Comparison of ENCODE assay signal across 17 cellular contexts in the genomic region with DNA sequence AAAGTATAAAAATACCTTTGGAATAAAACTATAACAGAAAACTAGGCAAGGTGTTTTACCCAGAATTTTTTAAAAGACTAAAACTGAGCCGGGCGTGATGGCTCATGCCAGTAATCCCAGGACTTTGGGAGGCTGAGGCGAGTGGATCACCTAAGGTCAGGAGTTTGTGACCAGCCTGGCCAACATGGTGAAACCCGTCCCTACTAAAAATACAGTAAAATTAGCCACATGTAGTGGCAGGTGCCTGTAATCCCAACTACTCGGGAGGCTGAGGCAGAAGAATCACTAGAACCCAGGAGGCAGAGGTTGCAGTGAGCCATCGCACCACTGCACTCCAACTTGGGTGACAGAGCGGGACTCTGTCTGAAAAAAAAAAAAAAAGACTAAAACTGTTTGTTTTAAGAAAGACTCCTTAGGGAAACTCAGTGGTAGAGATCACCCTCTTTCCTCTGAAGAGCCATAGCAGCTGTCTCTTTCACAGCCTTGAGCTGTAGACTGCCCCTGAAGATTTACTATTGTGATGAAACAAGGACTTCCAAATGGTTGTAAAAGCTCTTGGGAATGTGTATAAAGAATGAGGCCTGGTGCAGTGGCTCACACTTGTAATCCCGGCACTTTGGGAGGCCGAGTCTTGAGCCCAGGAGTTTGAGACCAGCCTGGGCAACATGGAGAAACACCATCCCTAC. TPM values are rescaled to one million over a fixed set of nuclear protein-coding genes. Genes with fewer than 3 reads are reported as not detected.
"Had no signal": no experiment of that assay in that cellular context is flagged by ENCODE, and none has a peak within 500 bp of the region (broad histone marks: within the 10 kb centered on the region; RNA-seq: fewer than 3 reads in every experiment).

No MANE protein-coding gene starts in this region.

- DNase-seq: activated CD4-positive, alpha-beta memory T cell treated with anti-CD3 and anti-CD28 coated beads, Interleukin-2, amount 10 ng/mL, durations not matched to agents 7 days and 5 days; activated CD4-positive, CD25-positive, alpha-beta regulatory T cell treated with anti-CD3 and anti-CD28 coated beads, Interleukin-2, amount 50 U/mL, for 72 hours; activated naive CD4-positive, alpha-beta T cell treated with Interleukin-2 at 50 U/mL for 16 hours; adrenal gland; caudate nucleus; effector CD4-positive, alpha-beta T cell; left ventricle myocardium superior; mesendoderm; stimulated activated CD4-positive, alpha-beta T cell treated with anti-CD3 and anti-CD28 coated beads, Interleukin-12 subunit alpha, Interleukin-12 subunit beta, amount 100 ng/mL, for 4 hours; stimulated activated naive CD8-positive, alpha-beta T cell treated with anti-CD3 and anti-CD28 coated beads, Interleukin-15, amount 100 ng/mL, for 72 hours had no signal

- ATAC-seq: left ventricle myocardium superior had no signal

- H3K9me3 Mint-ChIP-seq: activated CD4-positive, alpha-beta memory T cell treated with anti-CD3 and anti-CD28 coated beads, Interleukin-2, amount 10 ng/mL, durations not matched to agents 7 days and 5 days; stimulated activated naive CD8-positive, alpha-beta T cell treated with anti-CD3 and anti-CD28 coated beads, Interleukin-15, amount 100 ng/mL, for 72 hours; T-helper 2 cell treated with Interferon-gamma antibody and Interleukin-4, amounts not matched to agents 5 μg/mL and 100 μg/mL, for 36 hours had no signal

- H3K4me1 ChIP-seq: parathyroid adenoma had no signal

- H3K9me3 ChIP-seq: adrenal gland, right atrium auricular region, thoracic aorta had no signal

- H3K27me3 ChIP-seq: adrenal gland, hepatocyte, right atrium auricular region had no signal

- H3K36me3 ChIP-seq: adrenal gland, right atrium auricular region, thoracic aorta had no signal

- H3K4me3 Mint-ChIP-seq: activated CD4-positive, alpha-beta memory T cell treated with anti-CD3 and anti-CD28 coated beads, Interleukin-2, amount 10 ng/mL, durations not matched to agents 7 days and 5 days; stimulated activated naive CD8-positive, alpha-beta T cell treated with anti-CD3 and anti-CD28 coated beads, Interleukin-15, amount 100 ng/mL, for 72 hours; T-helper 2 cell treated with Interferon-gamma antibody and Interleukin-4, amounts not matched to agents 5 μg/mL and 100 μg/mL, for 36 hours had no signal

- H3K27ac Mint-ChIP-seq: activated CD4-positive, alpha-beta memory T cell treated with anti-CD3 and anti-CD28 coated beads, Interleukin-2, amount 10 ng/mL, durations not matched to agents 7 days and 5 days; stimulated activated naive CD8-positive, alpha-beta T cell treated with anti-CD3 and anti-CD28 coated beads, Interleukin-15, amount 100 ng/mL, for 72 hours; T-helper 2 cell treated with Interferon-gamma antibody and Interleukin-4, amounts not matched to agents 5 μg/mL and 100 μg/mL, for 36 hours had no signal

- H3K4me1 Mint-ChIP-seq: activated CD4-positive, alpha-beta memory T cell treated with anti-CD3 and anti-CD28 coated beads, Interleukin-2, amount 10 ng/mL, durations not matched to agents 7 days and 5 days had no signal

- H3K4me3 ChIP-seq: adrenal gland, coronary artery, hepatocyte, right atrium auricular region, thoracic aorta had no signal

- H3K27me3 Mint-ChIP-seq: activated CD4-positive, alpha-beta memory T cell treated with anti-CD3 and anti-CD28 coated beads, Interleukin-2, amount 10 ng/mL, durations not matched to agents 7 days and 5 days; stimulated activated naive CD8-positive, alpha-beta T cell treated with anti-CD3 and anti-CD28 coated beads, Interleukin-15, amount 100 ng/mL, for 72 hours had no signal

- H3K27ac ChIP-seq: adrenal gland, coronary artery, hepatocyte, parathyroid adenoma, right atrium auricular region, thoracic aorta had no signal

RNA-seq across cellular contexts. Expression of gene KCTD4, which starts 14.7 kb away (rescaled TPM):
- total RNA-seq: activated CD4-positive, alpha-beta memory T cell treated with anti-CD3 and anti-CD28 coated beads, Interleukin-2, amount 10 ng/mL, durations not matched to agents 7 days and 5 days; adrenal gland; kidney epithelial cell; left ventricle myocardium superior; thoracic aorta had no signal
